In the genomic region with DNA sequence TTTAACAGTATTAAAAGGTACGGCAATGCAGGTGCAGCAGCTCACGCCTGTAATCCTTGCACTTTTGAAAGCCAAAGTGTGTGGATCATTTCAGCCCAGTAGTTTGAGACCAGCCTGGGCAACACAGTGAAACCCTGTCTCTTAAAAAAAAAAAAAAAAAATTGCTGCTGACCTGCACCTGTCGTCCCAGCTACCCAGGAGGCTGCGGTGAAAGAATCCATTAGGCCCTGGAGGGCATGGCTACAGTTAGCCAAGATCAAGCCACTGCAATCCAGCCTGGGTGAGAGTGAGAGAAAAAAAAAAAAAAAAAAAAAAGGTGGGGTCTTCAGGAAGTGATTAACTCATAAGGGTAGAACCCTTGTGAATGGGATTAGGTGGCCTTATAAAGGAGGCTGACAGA, we compare ENCODE assay signal across 27 cellular contexts. TPM values are rescaled to one million over a fixed set of nuclear protein-coding genes. Genes with fewer than 3 reads are reported as not detected.
DNase-seq lines count a peak whose midpoint lies in the region; ATAC-seq and TF ChIP-seq lines count a peak whose summit lies in the region.
"Had no signal": no experiment of that assay in that cellular context is flagged by ENCODE, and none has a peak within 500 bp of the region (broad histone marks: within the 10 kb centered on the region; RNA-seq: fewer than 3 reads in every experiment).

No MANE protein-coding gene starts in this region.

- no peak for DNase-seq in CD8-positive, alpha-beta memory T cell
- DNase-seq in WTC11 (ENCODE audit: low spot score): no peak
- no peak for DNase-seq in progenitor cell of endocrine pancreas (ENCODE audit: low spot score, unreplicated experiment)
- no peak for DNase-seq in NCI-H2196 (lab: John Stamatoyannopoulos, UW; ENCODE audit: unreplicated experiment)
- no peak for DNase-seq in left lung
- DNase-seq: activated CD4-positive, alpha-beta T cell treated with anti-CD3 and anti-CD28 coated beads for 1 hour; activated CD8-positive, alpha-beta T cell treated with anti-CD3 and anti-CD28 coated beads for 36 hours; activated gamma-delta T cell; DMS79 treated with DMSO at 0.1 percent for 48 hours; effector CD8-positive, alpha-beta T cell; erythroblast; NCI-H345; NK-92 treated with Interleukin-12 subunit alpha and Interleukin-12 subunit beta, amount 100 ng/mL, for 24 hours; posterior cingulate gyrus; SIG-M5; stimulated activated naive CD8-positive, alpha-beta T cell treated with anti-CD3 and anti-CD28 coated beads, Interleukin-15, amount 100 ng/mL, for 72 hours; thyroid gland had no signal

- no peaks in the 10 kb centered on the region for H3K36me3 ChIP-seq in CD8-positive, alpha-beta memory T cell (ENCODE audit: insufficient read depth, low read length)
- H3K36me3 ChIP-seq in HEK293 (ENCODE audit: control insufficient read depth in 2 of 2, insufficient read depth in 1 of 2, low read length in 2 of 2): no peaks in the 10 kb centered on the region
- H3K36me3 ChIP-seq in left lung: no peaks in the 10 kb centered on the region
- H3K36me3 ChIP-seq: HAP-1, thyroid gland had no signal

- H3K9me3 Mint-ChIP-seq in CD8-positive, alpha-beta memory T cell: peaks cover 0 to 4% (median 0%) of the 10 kb centered on the region in 5 donors
- H3K9me3 Mint-ChIP-seq in WTC11 (no peaks in the 10 kb centered on the region), progenitor cell of endocrine pancreas (ENCODE audit: low read depth) (peaks cover 4% of the 10 kb centered on the region)

- peaks cover 4 to 8% (median 6%) of the 10 kb centered on the region in 3 donors for H3K36me3 Mint-ChIP-seq in CD8-positive, alpha-beta memory T cell
- H3K36me3 Mint-ChIP-seq in WTC11: peaks cover 6% of the 10 kb centered on the region; the same call in 1 of the 2 replicates
- H3K36me3 Mint-ChIP-seq in progenitor cell of endocrine pancreas (ENCODE audit: insufficient read depth): peaks cover 4% of the 10 kb centered on the region

- H3K4me1 ChIP-seq in CD8-positive, alpha-beta memory T cell (ENCODE audit: insufficient read depth, low read length): peaks cover 79% of the 10 kb centered on the region
- H3K4me1 ChIP-seq in HEK293 (ENCODE audit: control insufficient read depth, insufficient read depth, low read length): peaks cover 33% of the 10 kb centered on the region
- H3K4me1 ChIP-seq in left lung: peaks cover 32 to 80% of the 10 kb centered on the region in 2 donors

- TF ChIP-seq CTCF in HEK293 (tag by site-specific recombination; IDR thresholded peaks at IDR 0.05) (no peak), WTC11 (IDR thresholded peaks at IDR 0.05) (no peak), progenitor cell of endocrine pancreas (IDR thresholded peaks at IDR 0.05; ENCODE audit: unreplicated experiment) (no peak), left lung (IDR thresholded peaks at IDR 0.05) (no peak)

- no peaks in the 10 kb centered on the region for H3K9me3 ChIP-seq in CD8-positive, alpha-beta memory T cell (ENCODE audit: low read length)
- no peaks in the 10 kb centered on the region for H3K9me3 ChIP-seq in HEK293 (ENCODE audit: control insufficient read depth, insufficient read depth, low read depth, low read length)
- H3K9me3 ChIP-seq in left lung: no peaks in the 10 kb centered on the region
- H3K9me3 ChIP-seq: HAP-1, thyroid gland had no signal

- peak overlapping the region in 5 of 7 donors; percentile 25 to 60 (median 47) for H3K4me3 Mint-ChIP-seq in CD8-positive, alpha-beta memory T cell
- no peak overlapping the region for H3K4me3 Mint-ChIP-seq in WTC11
- H3K4me3 Mint-ChIP-seq in progenitor cell of endocrine pancreas (ENCODE audit: low read depth): no peak overlapping the region
- H3K4me3 Mint-ChIP-seq: activated CD8-positive, alpha-beta T cell treated with anti-CD3 and anti-CD28 coated beads for 36 hours; mesothelial cell of epicardium; neural crest cell; stimulated activated naive CD8-positive, alpha-beta T cell treated with anti-CD3 and anti-CD28 coated beads, Interleukin-15, amount 100 ng/mL, for 72 hours had no signal

- POLR2A ChIA-PET in CD8-positive, alpha-beta memory T cell (lab: Charles Lee): no interaction called here
- POLR2A ChIA-PET in HEK293 (lab: Yijun Ruan, JAX): interaction anchor here (0.6 to 0.7 kb wide), 2 partner anchors 12 to 953 kb away, joined by 3 read pairs; no protein-coding TSS in a partner anchor
- POLR2A ChIA-PET in WTC11 (lab: Charles Lee): interaction anchor here (0.7 to 1.1 kb wide), 2 partner anchors 13 to 183 kb away, joined by 4 to 7 read pairs; a partner anchor contains a TSS

- CTCF ChIA-PET in CD8-positive, alpha-beta memory T cell (lab: Charles Lee): interaction anchor here (0.7 kb wide), 1 partner anchor 52 kb away, joined by 3 read pairs; no protein-coding TSS in a partner anchor
- CTCF ChIA-PET in HEK293 (lab: Yijun Ruan, JAX) (no interaction called here), WTC11 (lab: Charles Lee) (interaction anchor here (1.4 kb wide), 1 partner anchor 13 kb away, joined by 3 read pairs; no protein-coding TSS in a partner anchor)

- no peaks in the 10 kb centered on the region for H3K27me3 Mint-ChIP-seq in CD8-positive, alpha-beta memory T cell
- H3K27me3 Mint-ChIP-seq in WTC11 (ENCODE audit: low read depth) (no peaks in the 10 kb centered on the region), progenitor cell of endocrine pancreas (no peaks in the 10 kb centered on the region)
- H3K27me3 Mint-ChIP-seq: activated CD8-positive, alpha-beta T cell treated with anti-CD3 and anti-CD28 coated beads for 36 hours; brain; stimulated activated naive CD8-positive, alpha-beta T cell treated with anti-CD3 and anti-CD28 coated beads, Interleukin-15, amount 100 ng/mL, for 72 hours had no signal

- intact Hi-C loops in left lung (cut with DNase I): no loop called here

- peak; percentile 67 for ATAC-seq in WTC11
- ATAC-seq in left lung: no peak
- ATAC-seq in GM21528 (IDR thresholded peaks at IDR 0.05; ENCODE audit: low FRiP score, unreplicated experiment): no peak
- ATAC-seq: activated CD8-positive, alpha-beta T cell treated with anti-CD3 and anti-CD28 coated beads for 36 hours; left lobe of liver; Panc1; sciatic nerve; stimulated activated naive CD8-positive, alpha-beta T cell treated with anti-CD3 and anti-CD28 coated beads, Interleukin-15, amount 100 ng/mL, for 72 hours had no signal

- H3K4me3 ChIP-seq in CD8-positive, alpha-beta memory T cell (ENCODE audit: low read length): no peak overlapping the region
- no peak overlapping the region for H3K4me3 ChIP-seq in HEK293 (ENCODE audit: low read depth, low read length)
- no peak overlapping the region for H3K4me3 ChIP-seq in left lung
- H3K4me3 ChIP-seq: HAP-1, hepatocyte, thyroid gland had no signal

- H3K27me3 ChIP-seq in CD8-positive, alpha-beta memory T cell (ENCODE audit: insufficient read depth, low read length, poor library complexity, severe bottlenecking): no peaks in the 10 kb centered on the region
- H3K27me3 ChIP-seq in left lung: no peaks in the 10 kb centered on the region
- H3K27me3 ChIP-seq: hepatocyte, thyroid gland had no signal

- H3K4me1 Mint-ChIP-seq in CD8-positive, alpha-beta memory T cell: peaks cover 84 to 99% (median 98%) of the 10 kb centered on the region in 3 donors
- H3K4me1 Mint-ChIP-seq in WTC11 (peaks cover 77% of the 10 kb centered on the region), progenitor cell of endocrine pancreas (ENCODE audit: low read depth) (peaks cover 63% of the 10 kb centered on the region)

- no peak overlapping the region for H3K27ac Mint-ChIP-seq in CD8-positive, alpha-beta memory T cell
- 0 out of 2 replicates have a peak overlapping the region, but pooled peaks have one; percentile 38 for H3K27ac Mint-ChIP-seq in WTC11
- H3K27ac Mint-ChIP-seq in progenitor cell of endocrine pancreas: peak overlapping the region; percentile 71
- H3K27ac Mint-ChIP-seq: activated CD8-positive, alpha-beta T cell treated with anti-CD3 and anti-CD28 coated beads for 36 hours; stimulated activated naive CD8-positive, alpha-beta T cell treated with anti-CD3 and anti-CD28 coated beads, Interleukin-15, amount 100 ng/mL, for 72 hours had no signal

- no peak overlapping the region for H3K27ac ChIP-seq in CD8-positive, alpha-beta memory T cell (ENCODE audit: low read depth, low read length)
- H3K27ac ChIP-seq in HEK293 (ENCODE audit: extremely low read depth, low read depth, low read length) (no peak overlapping the region), left lung (no peak overlapping the region)
- H3K27ac ChIP-seq: hepatocyte, thyroid gland had no signal

TF ChIP-seq in HEK293, 187 proteins besides CTCF, POLR2A, EP300 and RAD21:
- TF ChIP-seq, protein P1, sequence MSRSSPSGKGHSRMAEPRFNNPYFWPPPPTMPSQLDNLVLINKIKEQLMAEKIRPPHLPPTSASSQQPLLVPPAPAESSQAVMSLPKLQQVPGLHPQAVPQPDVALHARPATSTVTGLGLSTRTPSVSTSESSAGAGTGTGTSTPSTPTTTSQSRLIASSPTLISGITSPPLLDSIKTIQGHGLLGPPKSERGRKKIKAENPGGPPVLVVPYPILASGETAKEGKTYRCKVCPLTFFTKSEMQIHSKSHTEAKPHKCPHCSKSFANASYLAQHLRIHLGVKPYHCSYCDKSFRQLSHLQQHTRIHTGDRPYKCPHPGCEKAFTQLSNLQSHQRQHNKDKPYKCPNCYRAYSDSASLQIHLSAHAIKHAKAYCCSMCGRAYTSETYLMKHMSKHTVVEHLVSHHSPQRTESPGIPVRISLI (tag by site-specific recombination; IDR thresholded peaks at IDR 0.05): peak; percentile 64
- TF ChIP-seq ZNF658 (tag by site-specific recombination; IDR thresholded peaks at IDR 0.05): no peak

TF ChIP-seq in WTC11, 78 proteins besides CTCF, POLR2A, EP300 and RAD21 (continues in another document):
- TF ChIP-seq, protein P2, sequence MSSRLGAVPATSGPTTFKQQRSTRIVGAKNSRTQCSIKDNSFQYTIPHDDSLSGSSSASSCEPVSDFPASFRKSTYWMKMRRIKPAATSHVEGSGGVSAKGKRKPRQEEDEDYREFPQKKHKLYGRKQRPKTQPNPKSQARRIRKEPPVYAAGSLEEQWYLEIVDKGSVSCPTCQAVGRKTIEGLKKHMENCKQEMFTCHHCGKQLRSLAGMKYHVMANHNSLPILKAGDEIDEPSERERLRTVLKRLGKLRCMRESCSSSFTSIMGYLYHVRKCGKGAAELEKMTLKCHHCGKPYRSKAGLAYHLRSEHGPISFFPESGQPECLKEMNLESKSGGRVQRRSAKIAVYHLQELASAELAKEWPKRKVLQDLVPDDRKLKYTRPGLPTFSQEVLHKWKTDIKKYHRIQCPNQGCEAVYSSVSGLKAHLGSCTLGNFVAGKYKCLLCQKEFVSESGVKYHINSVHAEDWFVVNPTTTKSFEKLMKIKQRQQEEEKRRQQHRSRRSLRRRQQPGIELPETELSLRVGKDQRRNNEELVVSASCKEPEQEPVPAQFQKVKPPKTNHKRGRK (CRISPR knock-in tag; IDR thresholded peaks at IDR 0.05; ENCODE audit: borderline replicate concordance): no peak

RNA-seq across cellular contexts. Expression of a gene that starts 12.8 kb away (rescaled TPM):
- total RNA-seq in CD8-positive, alpha-beta memory T cell: 100 to 1,000 TPM; 100 to 104 TPM
- polyA plus RNA-seq in CD8-positive, alpha-beta memory T cell: 58.1 TPM
- 74.4 to 86.2 TPM (median 80.7 TPM) in 3 replicates for total RNA-seq in WTC11 (2021)
- 93.3 and 104 TPM in 2 replicates for total RNA-seq in progenitor cell of endocrine pancreas
- 10 to 100 TPM; 70.9 to 76.5 TPM for total RNA-seq in left lung

Comparison
In these comparisons a context has a peak if more than half of its experiments do, and no peak if none do; other contexts are left out.
1. H3K27ac Mint-ChIP-seq: peak in WTC11 (single experiment) and progenitor cell of endocrine pancreas (single experiment); none in CD8-positive, alpha-beta memory T cell (0 of 8).
2. H3K4me3 Mint-ChIP-seq: peak in CD8-positive, alpha-beta memory T cell (5 of 7); none in WTC11 (single experiment) and progenitor cell of endocrine pancreas (single experiment).